Comparison of ENCODE assay signal across 8 cellular contexts in the genomic region with DNA sequence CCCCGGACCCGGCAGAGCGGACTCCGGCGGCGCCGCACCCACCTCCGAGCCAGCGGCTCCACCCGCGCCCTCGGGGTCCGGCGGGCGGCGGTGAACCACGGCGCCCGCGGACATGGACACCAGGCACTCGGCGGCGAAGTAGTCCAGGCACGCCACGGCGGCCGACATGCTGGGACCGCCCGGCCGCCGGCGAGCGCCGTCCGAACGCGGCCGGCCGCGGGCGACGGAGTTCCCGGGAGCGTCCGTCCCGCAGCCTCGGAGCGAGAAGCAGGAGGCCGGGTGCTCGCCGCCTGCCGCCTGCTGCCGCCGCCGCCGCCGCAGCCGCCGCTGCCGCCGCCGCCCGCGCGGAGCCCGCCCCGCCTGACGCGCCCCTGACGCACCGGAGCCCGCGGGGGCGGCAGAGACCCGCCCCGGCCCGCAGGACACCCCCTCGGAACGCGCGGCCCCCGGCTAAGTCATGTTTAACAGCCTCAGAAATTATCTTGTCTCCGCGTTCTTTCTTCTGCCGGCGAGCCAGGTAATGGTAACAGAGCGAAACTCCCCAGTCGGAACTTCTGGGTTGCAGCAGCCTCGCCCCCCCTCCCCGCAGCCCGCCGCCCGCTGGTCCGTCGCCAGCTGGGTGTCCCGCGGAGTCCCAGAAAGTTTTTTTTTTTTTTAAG. TPM values are rescaled to one million over a fixed set of nuclear protein-coding genes. Genes with fewer than 3 reads are reported as not detected.
DNase-seq lines count a peak whose midpoint lies in the region; ATAC-seq, FAIRE-seq and TF ChIP-seq lines count a peak whose summit lies in the region.

A gene (minus strand): TSS at position 342 of the 659 bp plus-strand sequence. CDS start 174 bp downstream, at position 168.

- BruUV-seq in HepG2 (replicated peaks; lab: Mats Ljungman, UMichigan), result no TSS peak
- no TSS peak for BruUV-seq in PC-3 (replicated peaks; lab: Mats Ljungman, UMichigan)

- H3K79me2 ChIP-seq in HepG2 (ENCODE audit: insufficient read depth, low read length) (no peaks in the 10 kb centered on the region), PC-3 (ENCODE audit: low read length) (no peaks in the 10 kb centered on the region)

- peak within 1 kb of the TSS; percentile 58 for H3K4me3 ChIP-seq in AG04449 (ENCODE audit: low read depth, low read length)
- H3K4me3 ChIP-seq in SK-N-MC, result peak within 1 kb of the TSS; percentile 84
- H3K4me3 ChIP-seq in HepG2 (replicated peaks in 1 of 3; ENCODE audit: insufficient read depth in 1 of 3, low read depth in 2 of 3, low read length in 3 of 3), result peak within 1 kb of the TSS; percentile 62 to 73 (median 69)
- no peak within 1 kb of the TSS for H3K4me3 ChIP-seq in PC-3 (ENCODE audit: low read length)

- POLR2A ChIA-PET in AG04449 (lab: Yijun Ruan, JAX) (no interaction called here), HepG2 (lab: Yijun Ruan, JAX) (no interaction called here), PC-3 (lab: Charles Lee; ENCODE audit: unreplicated experiment) (no interaction called here)

- in situ Hi-C loops in HepG2 (cut with HindIII; ENCODE audit: extremely low pct_ligation_motif_present, low pct_unique_long_range_greater_than_20kb), result no loop called here

- H3K4me2 ChIP-seq in HepG2 (ENCODE audit: low read depth, low read length) (peak within 1 kb of the TSS; percentile 70), PC-3 (ENCODE audit: low read length) (no peak within 1 kb of the TSS)

- H3K9me3 ChIP-seq in SK-N-MC (ENCODE audit: low read depth, low read length), result no peaks in the 10 kb centered on the region
- no peaks in the 10 kb centered on the region for H3K9me3 ChIP-seq in HepG2 (ENCODE audit: low read length)
- H3K9me3 ChIP-seq in PC-3 (ENCODE audit: low read length), result no peaks in the 10 kb centered on the region

- CTCF ChIA-PET in AG04449 (lab: Yijun Ruan, JAX), result interaction anchor here (1.0 to 1.1 kb wide), 2 partner anchors 10 to 98 kb away, joined by 3 to 5 read pairs; no protein-coding TSS in a partner anchor
- CTCF ChIA-PET in HepG2 (lab: Yijun Ruan, JAX; ENCODE audit: low intra/inter-chr PET ratio, low total read pairs), result interaction anchor here (0.7 kb wide), 2 partner anchors 22 to 24 kb away, joined by 3 to 4 read pairs; no protein-coding TSS in a partner anchor
- CTCF ChIA-PET in PC-3 (lab: Charles Lee), result no interaction called here

- H3K36me3 Mint-ChIP-seq in brain, result peaks cover 35% of the 10 kb centered on the region

- TF ChIP-seq CTCF in AG04449 (IDR thresholded peaks at IDR 0.05; ENCODE audit: insufficient read depth, low read length, missing control alignments), result no peak
- TF ChIP-seq CTCF in GM20000 (IDR thresholded peaks at IDR 0.05; ENCODE audit: extremely low read depth, missing control alignments), result no peak
- TF ChIP-seq CTCF in brain (conservative IDR thresholded peaks at IDR 0.05), result no peak
- no peak for TF ChIP-seq CTCF in HepG2 (CRISPR knock-in tag; IDR thresholded peaks at IDR 0.05)
- no peak for TF ChIP-seq CTCF in PC-3 (conservative IDR thresholded peaks at IDR 0.05; ENCODE audit: low read depth, low read length)

- no peaks in the 10 kb centered on the region for H4K20me1 ChIP-seq in HepG2 (ENCODE audit: insufficient read depth, low read length)
- H4K20me1 ChIP-seq in PC-3 (ENCODE audit: low read length), result no peaks in the 10 kb centered on the region

- H3K27me3 Mint-ChIP-seq in brain, result peaks cover 85% of the 10 kb centered on the region

- H3F3A ChIP-seq in PC-3 (ENCODE audit: low read length, unreplicated experiment), result no peaks in the 10 kb centered on the region

- ATAC-seq in HepG2 (no peak), HG02678 (IDR thresholded peaks at IDR 0.05; ENCODE audit: unreplicated experiment) (no peak), PC-3 (no peak)

- 0% methylated on average over 20 of the region's 97 CpGs for WGBS in HepG2 (ENCODE audit: low lambda C conversion rate)

- DNase-seq in AG04449 (ENCODE audit: low read depth, low spot score) (no peak), GM20000 (ENCODE audit: low spot score) (peak; percentile 82), SK-N-MC (ENCODE audit: low read depth, low spot score) (no peak), HepG2 (ENCODE audit: low spot score) (no peak), PC-3 (no peak)
- DNase-seq in stimulated activated CD8-positive, alpha-beta memory T cell treated with anti-CD3 and anti-CD28 coated beads, Interleukin-7, amount 100 ng/mL, for 24 hours (ENCODE audit: low read depth), result peak; percentile 15

- H3K27ac ChIP-seq in SK-N-MC, result no peak within 1 kb of the TSS
- H3K27ac ChIP-seq in HepG2 (ENCODE audit: extremely low read length, insufficient read depth, low read length), result no peak within 1 kb of the TSS
- H3K27ac ChIP-seq in PC-3 (ENCODE audit: low read length), result no peak within 1 kb of the TSS

- H3K27me3 ChIP-seq in HepG2 (ENCODE audit: control insufficient read depth in 1 of 2, insufficient read depth in 2 of 2, low read length in 2 of 2), result peaks cover 6 to 55% of the 10 kb centered on the region in 2 experiments
- peaks cover 42% of the 10 kb centered on the region for H3K27me3 ChIP-seq in PC-3 (ENCODE audit: low read length)

- peaks cover 56 to 75% (median 59%) of the 10 kb centered on the region in 5 experiments for H3K9me3 Mint-ChIP-seq in brain

- no peak for TF ChIP-seq POLR2A in HepG2 (IDR thresholded peaks at IDR 0.05; ENCODE audit: insufficient read depth in 1 of 2, low read depth in 2 of 2, low read length in 2 of 2)

- TF ChIP-seq RAD21 in HepG2 (CRISPR knock-in tag; IDR thresholded peaks at IDR 0.05), result 0 out of 2 replicates have a peak, but pooled peaks have one; percentile 29

- no peak for FAIRE-seq in HepG2 (lab: Jason Lieb, UNC)

- peak within 1 kb of the TSS; percentile 32 for H3K9ac ChIP-seq in SK-N-MC (ENCODE audit: insufficient read length)
- H3K9ac ChIP-seq in HepG2 (ENCODE audit: insufficient read depth, low read depth, low read length), result no peak within 1 kb of the TSS
- H3K9ac ChIP-seq in PC-3 (ENCODE audit: low read length), result no peak within 1 kb of the TSS

- peak within 1 kb of the TSS; percentile 79 to 92 (median 87) for H3K4me3 Mint-ChIP-seq in brain

- H3K9me2 ChIP-seq in PC-3 (replicated peaks; ENCODE audit: low read length), result no peaks in the 10 kb centered on the region

- H3K4me1 ChIP-seq in HepG2 (ENCODE audit: insufficient read depth, low read length) (peaks cover 5% of the 10 kb centered on the region; the same call in 1 of the 2 replicates), PC-3 (ENCODE audit: insufficient read depth, low read length) (no peaks in the 10 kb centered on the region)

- TF ChIP-seq EP300 in HepG2 (IDR thresholded peaks at IDR 0.05; ENCODE audit: low read depth in 2 of 2, low read length in 2 of 2), result no peak
- TF ChIP-seq EP300 in HepG2 (CRISPR knock-in tag; IDR thresholded peaks at IDR 0.05; ENCODE audit: borderline replicate concordance), result no peak

- peaks cover 4% of the 10 kb centered on the region for H3K4me1 Mint-ChIP-seq in brain

- H2AFZ ChIP-seq in HepG2 (ENCODE audit: low read length), result no peak within 1 kb of the TSS
- H2AFZ ChIP-seq in PC-3 (ENCODE audit: low read length), result no peak within 1 kb of the TSS

- intact Hi-C loops in HepG2 (cut with micrococcal nuclease; ENCODE audit: unreplicated experiment) (no loop called here), PC-3 (cut with micrococcal nuclease) (no loop called here)

- H3K36me3 ChIP-seq in SK-N-MC (ENCODE audit: insufficient read depth, low read length), result no peaks in the 10 kb centered on the region
- H3K36me3 ChIP-seq in HepG2 (replicated peaks in 1 of 2; ENCODE audit: control insufficient read depth in 1 of 2, insufficient read depth in 2 of 2, low read length in 2 of 2), result no peaks in the 10 kb centered on the region
- H3K36me3 ChIP-seq in PC-3 (ENCODE audit: low read depth, low read length), result no peaks in the 10 kb centered on the region

- peak within 1 kb of the TSS in 3 of 5 experiments; percentile 45 to 79 (median 58) for H3K27ac Mint-ChIP-seq in brain

TF ChIP-seq in HepG2, 621 proteins besides CTCF, POLR2A, EP300 and RAD21 (continues in another document):
- TF ChIP-seq ZNF253 (CRISPR knock-in tag; IDR thresholded peaks at IDR 0.05; ENCODE audit: borderline replicate concordance) (no peak), YEATS4 (CRISPR knock-in tag; IDR thresholded peaks at IDR 0.05; ENCODE audit: borderline replicate concordance) (0 out of 2 replicates have a peak, but pooled peaks have one; percentile 31), TRIM24 (CRISPR knock-in tag; IDR thresholded peaks at IDR 0.05) (no peak), ZNF879 (CRISPR knock-in tag; IDR thresholded peaks at IDR 0.05) (no peak), ZNF777 (CRISPR knock-in tag; IDR thresholded peaks at IDR 0.05) (peak; percentile 91), NR2F6 (IDR thresholded peaks at IDR 0.05) (no peak), NR2F6 (CRISPR knock-in tag; IDR thresholded peaks at IDR 0.05) (no peak)
- TF ChIP-seq, protein P1, sequence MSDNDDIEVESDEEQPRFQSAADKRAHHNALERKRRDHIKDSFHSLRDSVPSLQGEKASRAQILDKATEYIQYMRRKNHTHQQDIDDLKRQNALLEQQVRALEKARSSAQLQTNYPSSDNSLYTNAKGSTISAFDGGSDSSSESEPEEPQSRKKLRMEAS (IDR thresholded peaks at IDR 0.05), result peak; percentile 13; the same call in 1 of the 2 replicates

RNA-seq across cellular contexts. Expression of the gene that starts here (rescaled TPM):
- polyA plus RNA-seq in brain (ENCODE audit: insufficient read depth, low read depth, low replicate concordance) (0.83 TPM), HepG2 (2011; rRNA removed) (not detected in 2 replicates)
- total RNA-seq in HepG2 (2016; rRNA removed; fragmentation: Illumina TruSeq; extraction: Trizol) (not detected in 2 replicates), PC-3 (2014; rRNA removed) (not detected in 2 replicates)
- total RNA-seq in HepG2 (2016; cell fraction: cytosol; rRNA removed; fragmentation: Illumina TruSeq; extraction: Trizol; ENCODE audit: low read depth), result not detected in 2 replicates
- not detected in 2 replicates for total RNA-seq in HepG2 (2016; cell fraction: insoluble cytoplasmic fraction; rRNA removed; fragmentation: Illumina TruSeq; extraction: Trizol)
- not detected in 2 replicates for total RNA-seq in HepG2 (2016; cell fraction: membrane; rRNA removed; fragmentation: Illumina TruSeq; extraction: Trizol)
- total RNA-seq in HepG2 (2016; cell fraction: nucleus; rRNA removed; fragmentation: Illumina TruSeq; extraction: Trizol), result not detected in 2 replicates
- not detected in 2 replicates for polyA plus RNA-seq in HepG2 (2011; cell fraction: cytosol; rRNA removed)
- polyA plus RNA-seq in HepG2 (2011; cell fraction: nucleus; rRNA removed), result not detected in 2 replicates
- polyA plus RNA-seq in HepG2 (2012), result not detected in 2 replicates
- not detected in 2 replicates for polyA plus RNA-seq in HepG2 (2016; cell fraction: cytosol; fragmentation: Illumina TruSeq; extraction: Trizol; ENCODE audit: low read depth)
- polyA plus RNA-seq in HepG2 (2016; cell fraction: insoluble cytoplasmic fraction; fragmentation: Illumina TruSeq; extraction: Trizol; ENCODE audit: low read depth), result not detected in 2 replicates
- polyA plus RNA-seq in HepG2 (2016; cell fraction: membrane; fragmentation: Illumina TruSeq; extraction: Trizol; ENCODE audit: low read depth), result not detected in 2 replicates
- not detected in 2 replicates for polyA plus RNA-seq in HepG2 (2016; cell fraction: nucleus; fragmentation: Illumina TruSeq; extraction: Trizol; ENCODE audit: insufficient read depth, low read depth)
- not detected in 2 replicates for polyA minus RNA-seq in HepG2 (2011; rRNA and poly(A)+ RNA removed; ENCODE audit: low replicate concordance)
- polyA minus RNA-seq in HepG2 (2011; cell fraction: cytosol; rRNA and poly(A)+ RNA removed), result not detected in 2 replicates
- polyA minus RNA-seq in HepG2 (2011; cell fraction: nucleus; rRNA and poly(A)+ RNA removed), result not detected in 2 replicates

Comparison
In these comparisons a context has a peak if more than half of its experiments do, and no peak if none do; other contexts are left out.
1. DNase-seq: peak in GM20000 (single experiment) and stimulated activated CD8-positive, alpha-beta memory T cell treated with anti-CD3 and anti-CD28 coated beads, Interleukin-7, amount 100 ng/mL, for 24 hours (single experiment); none in AG04449 (single experiment), SK-N-MC (single experiment), HepG2 (single experiment) and PC-3 (single experiment).